1 cellular context compared by ENCODE assay signal in the genomic region with DNA sequence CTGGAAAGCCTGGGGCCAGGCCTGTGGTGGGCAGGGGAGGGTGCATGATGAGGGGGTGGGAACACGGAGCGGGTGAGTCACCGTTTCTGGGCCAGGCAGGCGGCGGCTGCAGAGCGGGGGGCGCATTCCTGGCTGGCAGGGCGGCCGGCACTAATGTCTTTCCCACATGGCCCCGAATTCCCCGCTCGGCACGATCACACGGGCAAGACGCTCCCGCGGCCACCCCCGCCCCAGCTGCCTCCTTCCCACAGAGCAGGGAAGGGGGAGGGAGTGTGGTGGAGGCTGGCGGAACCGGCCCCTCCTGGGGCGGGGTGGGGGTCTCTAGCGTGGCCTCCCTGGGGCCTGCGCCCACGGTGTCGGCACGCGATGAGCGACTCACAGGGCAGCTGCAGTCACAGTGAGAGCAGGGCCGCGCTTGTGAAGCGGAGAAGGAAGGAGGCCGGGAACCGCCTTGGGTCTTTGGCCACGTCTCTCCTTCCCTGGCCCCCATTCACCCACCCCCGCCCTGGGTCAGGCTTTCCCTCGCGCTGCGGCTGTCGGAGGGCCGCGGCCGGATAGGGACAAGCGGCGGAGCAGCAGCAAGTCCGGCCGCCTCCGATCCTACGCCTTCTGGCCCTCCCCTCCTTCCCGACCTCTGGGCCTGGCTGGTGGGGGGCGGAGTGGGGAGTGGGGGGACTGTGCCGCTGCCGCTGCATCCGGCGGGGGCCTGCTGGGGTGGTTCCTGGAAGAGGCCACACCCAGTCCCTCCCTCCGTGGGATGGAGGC.
TF ChIP-seq lines count a peak whose summit lies in the region.

No MANE protein-coding gene starts in this region.

TF ChIP-seq in K562, 482 proteins besides CTCF, POLR2A, EP300 and RAD21 (continued from another document and continues in another):
- TF ChIP-seq, protein P1, sequence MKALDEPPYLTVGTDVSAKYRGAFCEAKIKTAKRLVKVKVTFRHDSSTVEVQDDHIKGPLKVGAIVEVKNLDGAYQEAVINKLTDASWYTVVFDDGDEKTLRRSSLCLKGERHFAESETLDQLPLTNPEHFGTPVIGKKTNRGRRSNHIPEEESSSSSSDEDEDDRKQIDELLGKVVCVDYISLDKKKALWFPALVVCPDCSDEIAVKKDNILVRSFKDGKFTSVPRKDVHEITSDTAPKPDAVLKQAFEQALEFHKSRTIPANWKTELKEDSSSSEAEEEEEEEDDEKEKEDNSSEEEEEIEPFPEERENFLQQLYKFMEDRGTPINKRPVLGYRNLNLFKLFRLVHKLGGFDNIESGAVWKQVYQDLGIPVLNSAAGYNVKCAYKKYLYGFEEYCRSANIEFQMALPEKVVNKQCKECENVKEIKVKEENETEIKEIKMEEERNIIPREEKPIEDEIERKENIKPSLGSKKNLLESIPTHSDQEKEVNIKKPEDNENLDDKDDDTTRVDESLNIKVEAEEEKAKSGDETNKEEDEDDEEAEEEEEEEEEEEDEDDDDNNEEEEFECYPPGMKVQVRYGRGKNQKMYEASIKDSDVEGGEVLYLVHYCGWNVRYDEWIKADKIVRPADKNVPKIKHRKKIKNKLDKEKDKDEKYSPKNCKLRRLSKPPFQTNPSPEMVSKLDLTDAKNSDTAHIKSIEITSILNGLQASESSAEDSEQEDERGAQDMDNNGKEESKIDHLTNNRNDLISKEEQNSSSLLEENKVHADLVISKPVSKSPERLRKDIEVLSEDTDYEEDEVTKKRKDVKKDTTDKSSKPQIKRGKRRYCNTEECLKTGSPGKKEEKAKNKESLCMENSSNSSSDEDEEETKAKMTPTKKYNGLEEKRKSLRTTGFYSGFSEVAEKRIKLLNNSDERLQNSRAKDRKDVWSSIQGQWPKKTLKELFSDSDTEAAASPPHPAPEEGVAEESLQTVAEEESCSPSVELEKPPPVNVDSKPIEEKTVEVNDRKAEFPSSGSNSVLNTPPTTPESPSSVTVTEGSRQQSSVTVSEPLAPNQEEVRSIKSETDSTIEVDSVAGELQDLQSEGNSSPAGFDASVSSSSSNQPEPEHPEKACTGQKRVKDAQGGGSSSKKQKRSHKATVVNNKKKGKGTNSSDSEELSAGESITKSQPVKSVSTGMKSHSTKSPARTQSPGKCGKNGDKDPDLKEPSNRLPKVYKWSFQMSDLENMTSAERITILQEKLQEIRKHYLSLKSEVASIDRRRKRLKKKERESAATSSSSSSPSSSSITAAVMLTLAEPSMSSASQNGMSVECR (CRISPR knock-in tag; IDR thresholded peaks at IDR 0.05): peak; percentile 11; the same call in 1 of the 2 replicates
- TF ChIP-seq BRD9 (IDR thresholded peaks at IDR 0.05; ENCODE audit: low read depth, partially characterized antibody): peak; percentile 19
- peak; percentile 16 for TF ChIP-seq ZNF146 (CRISPR knock-in tag; IDR thresholded peaks at IDR 0.05; ENCODE audit: unreplicated experiment)
- TF ChIP-seq RBM22 (IDR thresholded peaks at IDR 0.05; ENCODE audit: low read depth, low read length, poor library complexity, severe bottlenecking): no peak
- no peak for TF ChIP-seq PRMT5 (CRISPR knock-in tag; IDR thresholded peaks at IDR 0.05)
- TF ChIP-seq, protein P2, sequence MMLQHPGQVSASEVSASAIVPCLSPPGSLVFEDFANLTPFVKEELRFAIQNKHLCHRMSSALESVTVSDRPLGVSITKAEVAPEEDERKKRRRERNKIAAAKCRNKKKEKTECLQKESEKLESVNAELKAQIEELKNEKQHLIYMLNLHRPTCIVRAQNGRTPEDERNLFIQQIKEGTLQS (IDR thresholded peaks at IDR 0.05): peak; percentile 91
- TF ChIP-seq, protein P2 (CRISPR knock-in tag; conservative IDR thresholded peaks at IDR 0.05): 0 out of 2 replicates have a peak, but pooled peaks have one; percentile 15
- TF ChIP-seq ZNF79 (CRISPR knock-in tag; IDR thresholded peaks at IDR 0.05; ENCODE audit: low read depth): no peak
- no peak for TF ChIP-seq ZNF408 (CRISPR knock-in tag; IDR thresholded peaks at IDR 0.05; ENCODE audit: low read depth)
- TF ChIP-seq, protein P3, sequence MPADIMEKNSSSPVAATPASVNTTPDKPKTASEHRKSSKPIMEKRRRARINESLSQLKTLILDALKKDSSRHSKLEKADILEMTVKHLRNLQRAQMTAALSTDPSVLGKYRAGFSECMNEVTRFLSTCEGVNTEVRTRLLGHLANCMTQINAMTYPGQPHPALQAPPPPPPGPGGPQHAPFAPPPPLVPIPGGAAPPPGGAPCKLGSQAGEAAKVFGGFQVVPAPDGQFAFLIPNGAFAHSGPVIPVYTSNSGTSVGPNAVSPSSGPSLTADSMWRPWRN (IDR thresholded peaks at IDR 0.05; ENCODE audit: low read depth): no peak
- TF ChIP-seq HDAC1 (IDR thresholded peaks at IDR 0.05): 0 out of 4 replicates have a peak, but pooled peaks of 1 of the 2 experiments have one; percentile 44
- no peak for TF ChIP-seq ZNF444 (CRISPR knock-in tag; IDR thresholded peaks at IDR 0.05)
- TF ChIP-seq ZSCAN32 (CRISPR knock-in tag; IDR thresholded peaks at IDR 0.05): no peak
- TF ChIP-seq NCOA1 (IDR thresholded peaks at IDR 0.05; ENCODE audit: low read depth): no peak
- no peak for TF ChIP-seq SETDB1 (IDR thresholded peaks at IDR 0.05; ENCODE audit: low read length)
- TF ChIP-seq ZNF766 (CRISPR knock-in tag; conservative IDR thresholded peaks at IDR 0.05): no peak
- TF ChIP-seq ETV5 (CRISPR knock-in tag; IDR thresholded peaks at IDR 0.05; ENCODE audit: low read depth): no peak; the same call in 1 of the 2 replicates
- TF ChIP-seq THRAP3 (IDR thresholded peaks at IDR 0.05; ENCODE audit: borderline replicate concordance): peak; percentile 36; the same call in 1 of the 2 replicates
- TF ChIP-seq SIN3A (IDR thresholded peaks at IDR 0.05; ENCODE audit: borderline replicate concordance in 2 of 2, control insufficient read depth in 1 of 2, low read depth in 2 of 2, low read length in 2 of 2): no peak; a peak in 1 of 4 replicates
- TF ChIP-seq STAG1 (CRISPR knock-in tag; IDR thresholded peaks at IDR 0.05; ENCODE audit: borderline replicate concordance): no peak
- TF ChIP-seq NFIX (CRISPR knock-in tag; IDR thresholded peaks at IDR 0.05; ENCODE audit: low read depth): no peak
- TF ChIP-seq HDAC8 (tag; IDR thresholded peaks at IDR 0.05): 0 out of 2 replicates have a peak, but pooled peaks have one; percentile 34
- no peak for TF ChIP-seq TFAM (CRISPR knock-in tag; conservative IDR thresholded peaks at IDR 0.05)
- no peak for TF ChIP-seq BCOR (IDR thresholded peaks at IDR 0.05)
- no peak for TF ChIP-seq KLF10 (CRISPR knock-in tag; IDR thresholded peaks at IDR 0.05)
- 0 out of 2 replicates have a peak, but pooled peaks have one; percentile 11 for TF ChIP-seq NBN (IDR thresholded peaks at IDR 0.05; ENCODE audit: low read depth)
- 0 out of 2 replicates have a peak, but pooled peaks have one; percentile 33 for TF ChIP-seq CXXC5 (CRISPR knock-in tag; IDR thresholded peaks at IDR 0.05)
- no peak for TF ChIP-seq MTF1 (CRISPR knock-in tag; IDR thresholded peaks at IDR 0.05; ENCODE audit: borderline replicate concordance)
- TF ChIP-seq ZNF785 (CRISPR knock-in tag; IDR thresholded peaks at IDR 0.05): no peak
- peak; percentile 88 for TF ChIP-seq CHD1 (IDR thresholded peaks at IDR 0.05; ENCODE audit: low read length)
- no peak for TF ChIP-seq PHB2 (IDR thresholded peaks at IDR 0.05; ENCODE audit: low read depth)
- TF ChIP-seq ZNF212 (CRISPR knock-in tag; IDR thresholded peaks at IDR 0.05): no peak
- peak; percentile 83 for TF ChIP-seq JUN (IDR thresholded peaks at IDR 0.05; ENCODE audit: borderline replicate concordance, low read depth, low read length)
- no peak for TF ChIP-seq JUN (CRISPR knock-in tag; IDR thresholded peaks at IDR 0.05; ENCODE audit: borderline replicate concordance)
- no peak for TF ChIP-seq ZNF121 (CRISPR knock-in tag; conservative IDR thresholded peaks at IDR 0.05)
- TF ChIP-seq TCF3 (CRISPR knock-in tag; IDR thresholded peaks at IDR 0.05): no peak
- peak; percentile 56 for TF ChIP-seq CREM (IDR thresholded peaks at IDR 0.05; ENCODE audit: low read depth)
- TF ChIP-seq HDAC2 (IDR thresholded peaks at IDR 0.05): no peak
- TF ChIP-seq DMBX1 (CRISPR knock-in tag; IDR thresholded peaks at IDR 0.05; ENCODE audit: borderline replicate concordance): no peak
- TF ChIP-seq CEBPG (CRISPR knock-in tag; IDR thresholded peaks at IDR 0.05): no peak
- no peak for TF ChIP-seq CEBPG (tag; conservative IDR thresholded peaks at IDR 0.05 in 1 of 2, IDR thresholded peaks at IDR 0.05 in 1 of 2)
- TF ChIP-seq ETS2 (tag; IDR thresholded peaks at IDR 0.05; ENCODE audit: borderline replicate concordance, poor library complexity, severe bottlenecking): no peak
- TF ChIP-seq MCM5 (IDR thresholded peaks at IDR 0.05; ENCODE audit: low read depth): no peak
- no peak for TF ChIP-seq GATA2 (CRISPR knock-in tag; IDR thresholded peaks at IDR 0.05)
- no peak for TF ChIP-seq TBL1XR1 (IDR thresholded peaks at IDR 0.05; ENCODE audit: low read length in 2 of 2)
- 0 out of 2 replicates have a peak, but pooled peaks have one; percentile 35 for TF ChIP-seq SRSF3 (IDR thresholded peaks at IDR 0.05; ENCODE audit: insufficient read depth, low read length)
- TF ChIP-seq WHSC1 (IDR thresholded peaks at IDR 0.05; ENCODE audit: low read length): no peak
- TF ChIP-seq, protein P4, sequence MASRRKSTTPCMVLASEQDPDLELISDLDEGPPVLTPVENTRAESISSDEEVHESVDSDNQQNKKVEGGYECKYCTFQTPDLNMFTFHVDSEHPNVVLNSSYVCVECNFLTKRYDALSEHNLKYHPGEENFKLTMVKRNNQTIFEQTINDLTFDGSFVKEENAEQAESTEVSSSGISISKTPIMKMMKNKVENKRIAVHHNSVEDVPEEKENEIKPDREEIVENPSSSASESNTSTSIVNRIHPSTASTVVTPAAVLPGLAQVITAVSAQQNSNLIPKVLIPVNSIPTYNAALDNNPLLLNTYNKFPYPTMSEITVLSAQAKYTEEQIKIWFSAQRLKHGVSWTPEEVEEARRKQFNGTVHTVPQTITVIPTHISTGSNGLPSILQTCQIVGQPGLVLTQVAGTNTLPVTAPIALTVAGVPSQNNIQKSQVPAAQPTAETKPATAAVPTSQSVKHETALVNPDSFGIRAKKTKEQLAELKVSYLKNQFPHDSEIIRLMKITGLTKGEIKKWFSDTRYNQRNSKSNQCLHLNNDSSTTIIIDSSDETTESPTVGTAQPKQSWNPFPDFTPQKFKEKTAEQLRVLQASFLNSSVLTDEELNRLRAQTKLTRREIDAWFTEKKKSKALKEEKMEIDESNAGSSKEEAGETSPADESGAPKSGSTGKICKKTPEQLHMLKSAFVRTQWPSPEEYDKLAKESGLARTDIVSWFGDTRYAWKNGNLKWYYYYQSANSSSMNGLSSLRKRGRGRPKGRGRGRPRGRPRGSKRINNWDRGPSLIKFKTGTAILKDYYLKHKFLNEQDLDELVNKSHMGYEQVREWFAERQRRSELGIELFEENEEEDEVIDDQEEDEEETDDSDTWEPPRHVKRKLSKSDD (conservative IDR thresholded peaks at IDR 0.05; ENCODE audit: low read length): no peak
- TF ChIP-seq, protein P5, sequence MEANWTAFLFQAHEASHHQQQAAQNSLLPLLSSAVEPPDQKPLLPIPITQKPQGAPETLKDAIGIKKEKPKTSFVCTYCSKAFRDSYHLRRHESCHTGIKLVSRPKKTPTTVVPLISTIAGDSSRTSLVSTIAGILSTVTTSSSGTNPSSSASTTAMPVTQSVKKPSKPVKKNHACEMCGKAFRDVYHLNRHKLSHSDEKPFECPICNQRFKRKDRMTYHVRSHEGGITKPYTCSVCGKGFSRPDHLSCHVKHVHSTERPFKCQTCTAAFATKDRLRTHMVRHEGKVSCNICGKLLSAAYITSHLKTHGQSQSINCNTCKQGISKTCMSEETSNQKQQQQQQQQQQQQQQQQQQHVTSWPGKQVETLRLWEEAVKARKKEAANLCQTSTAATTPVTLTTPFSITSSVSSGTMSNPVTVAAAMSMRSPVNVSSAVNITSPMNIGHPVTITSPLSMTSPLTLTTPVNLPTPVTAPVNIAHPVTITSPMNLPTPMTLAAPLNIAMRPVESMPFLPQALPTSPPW (CRISPR knock-in tag; IDR thresholded peaks at IDR 0.05): peak; percentile 95
- peak; percentile 91 for TF ChIP-seq JUND (IDR thresholded peaks at IDR 0.05; ENCODE audit: borderline replicate concordance, low read depth, low read length)
- TF ChIP-seq JUND (tag; IDR thresholded peaks at IDR 0.05; ENCODE audit: borderline replicate concordance, low read depth, low read length): peak; percentile 58; the same call in 1 of the 3 replicates
- no peak for TF ChIP-seq HNRNPK (IDR thresholded peaks at IDR 0.05; ENCODE audit: low read depth, low read length, poor library complexity, severe bottlenecking)
- TF ChIP-seq HOXB6 (CRISPR knock-in tag; IDR thresholded peaks at IDR 0.05; ENCODE audit: borderline replicate concordance): no peak
- no peak for TF ChIP-seq CBX8 (IDR thresholded peaks at IDR 0.05; ENCODE audit: borderline replicate concordance, extremely low read depth, low read depth, low read length, poor library complexity, severe bottlenecking)
- peak; percentile 45 to 65; a peak in 2 of 4 replicates for TF ChIP-seq TEAD1 (CRISPR knock-in tag; IDR thresholded peaks at IDR 0.05)
- TF ChIP-seq, protein P6, sequence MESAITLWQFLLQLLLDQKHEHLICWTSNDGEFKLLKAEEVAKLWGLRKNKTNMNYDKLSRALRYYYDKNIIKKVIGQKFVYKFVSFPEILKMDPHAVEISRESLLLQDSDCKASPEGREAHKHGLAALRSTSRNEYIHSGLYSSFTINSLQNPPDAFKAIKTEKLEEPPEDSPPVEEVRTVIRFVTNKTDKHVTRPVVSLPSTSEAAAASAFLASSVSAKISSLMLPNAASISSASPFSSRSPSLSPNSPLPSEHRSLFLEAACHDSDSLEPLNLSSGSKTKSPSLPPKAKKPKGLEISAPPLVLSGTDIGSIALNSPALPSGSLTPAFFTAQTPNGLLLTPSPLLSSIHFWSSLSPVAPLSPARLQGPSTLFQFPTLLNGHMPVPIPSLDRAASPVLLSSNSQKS (CRISPR knock-in tag; IDR thresholded peaks at IDR 0.05): no peak
- TF ChIP-seq, protein P7, sequence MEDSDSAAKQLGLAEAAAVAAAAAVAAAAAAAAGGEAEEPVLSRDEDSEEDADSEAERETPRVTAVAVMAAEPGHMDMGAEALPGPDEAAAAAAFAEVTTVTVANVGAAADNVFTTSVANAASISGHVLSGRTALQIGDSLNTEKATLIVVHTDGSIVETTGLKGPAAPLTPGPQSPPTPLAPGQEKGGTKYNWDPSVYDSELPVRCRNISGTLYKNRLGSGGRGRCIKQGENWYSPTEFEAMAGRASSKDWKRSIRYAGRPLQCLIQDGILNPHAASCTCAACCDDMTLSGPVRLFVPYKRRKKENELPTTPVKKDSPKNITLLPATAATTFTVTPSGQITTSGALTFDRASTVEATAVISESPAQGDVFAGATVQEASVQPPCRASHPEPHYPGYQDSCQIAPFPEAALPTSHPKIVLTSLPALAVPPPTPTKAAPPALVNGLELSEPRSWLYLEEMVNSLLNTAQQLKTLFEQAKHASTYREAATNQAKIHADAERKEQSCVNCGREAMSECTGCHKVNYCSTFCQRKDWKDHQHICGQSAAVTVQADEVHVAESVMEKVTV (CRISPR knock-in tag; IDR thresholded peaks at IDR 0.05): no peak
- TF ChIP-seq SREBF2 (CRISPR knock-in tag; IDR thresholded peaks at IDR 0.05): no peak
- TF ChIP-seq MAFK (IDR thresholded peaks at IDR 0.05; ENCODE audit: low read length): no peak
